In genomic region chr7:5425507-5426225, GRCh38 we compare ENCODE assay signal across 1 cellular context.
TF ChIP-seq lines count a peak whose summit lies in the region.

No MANE protein-coding gene starts in this region.

TF ChIP-seq in HepG2, 621 proteins besides CTCF, POLR2A, EP300 and RAD21 (continued from another document):
- no peak for TF ChIP-seq ZBTB2 (CRISPR knock-in tag; IDR thresholded peaks at IDR 0.05; ENCODE audit: low read depth)
- TF ChIP-seq HNRNPUL1 (IDR thresholded peaks at IDR 0.05; ENCODE audit: low read depth, low read length) = no peak
- peak; percentile 78; the same call in 1 of the 2 replicates for TF ChIP-seq MLLT10 (CRISPR knock-in tag; IDR thresholded peaks at IDR 0.05)
- peak; percentile 2; the same call in 1 of the 2 replicates for TF ChIP-seq HNF1A (IDR thresholded peaks at IDR 0.05; ENCODE audit: low read depth)
- peak; percentile 44; the same call in 1 of the 2 replicates for TF ChIP-seq HNF1A (CRISPR knock-in tag; IDR thresholded peaks at IDR 0.05; ENCODE audit: borderline replicate concordance)
- no peak for TF ChIP-seq NR2F2 (IDR thresholded peaks at IDR 0.05; ENCODE audit: borderline replicate concordance, low read depth)
- no peak for TF ChIP-seq KLF15 (CRISPR knock-in tag; IDR thresholded peaks at IDR 0.05; ENCODE audit: borderline replicate concordance)
- TF ChIP-seq PCBP2 (optimal IDR thresholded peaks at IDR 0.05; ENCODE audit: low read depth, low read length, poor library complexity, severe bottlenecking) = peak; percentile 36
- TF ChIP-seq ZSCAN9 (CRISPR knock-in tag; IDR thresholded peaks at IDR 0.05; ENCODE audit: borderline replicate concordance) = 0 out of 2 replicates have a peak, but pooled peaks have one; percentile 18
- TF ChIP-seq NFE2 (CRISPR knock-in tag; IDR thresholded peaks at IDR 0.05) = no peak
- TF ChIP-seq JDP2 (CRISPR knock-in tag; IDR thresholded peaks at IDR 0.05; ENCODE audit: borderline replicate concordance) = no peak
- TF ChIP-seq ZNF235 (CRISPR knock-in tag; IDR thresholded peaks at IDR 0.05; ENCODE audit: borderline replicate concordance) = no peak
- no peak for TF ChIP-seq SOX13 (IDR thresholded peaks at IDR 0.05)
- TF ChIP-seq SOX13 (CRISPR knock-in tag; conservative IDR thresholded peaks at IDR 0.05 in 1 of 2, IDR thresholded peaks at IDR 0.05 in 1 of 2) = peak in 1 of 2 experiments; percentile 66; a peak in 2 of 4 replicates
